7 cellular contexts compared by ENCODE assay signal in genomic region chr6:5564746-5565145, GRCh38.
DNase-seq lines count a peak whose midpoint lies in the region; ATAC-seq, FAIRE-seq and TF ChIP-seq lines count a peak whose summit lies in the region.
"Not testable (repeated sequence)": the region's sequence is repeated elsewhere in the genome, so short reads cannot be mapped to it uniquely, and the experiment has no call there.

No MANE protein-coding gene starts in this region.

- H2AFZ ChIP-seq in GM23248; astrocyte (ENCODE audit: low read depth, low read length): not testable (repeated sequence)
- peak overlapping the region; percentile 28; the same call in 1 of the 2 replicates for H2AFZ ChIP-seq in PC-3 (ENCODE audit: low read length)

- H3K4me3 Mint-ChIP-seq in Calu3 (ENCODE audit: low read depth, unreplicated experiment); astrocyte (ENCODE audit: unreplicated experiment): not testable (repeated sequence)

- POLR2A ChIA-PET in PC-3 (lab: Charles Lee; ENCODE audit: unreplicated experiment), result not testable (repeated sequence)

- not testable (repeated sequence) for H3K79me2 ChIP-seq in GM23248 (ENCODE audit: insufficient read depth); PC-3 (ENCODE audit: low read length); astrocyte (ENCODE audit: insufficient read depth, low read length)

- H3K36me3 ChIP-seq in GM23248 (ENCODE audit: low read depth); PC-3 (ENCODE audit: low read depth, low read length); astrocyte (ENCODE audit: insufficient read depth, low read length): not testable (repeated sequence)

- not testable (repeated sequence) for H3K9me2 ChIP-seq in GM23248 (ENCODE audit: insufficient read depth); PC-3 (replicated peaks; ENCODE audit: low read length)

- in situ Hi-C loops in GM23248 (cut with MboI), result not testable (repeated sequence)

- 66 to 76% methylated on average over 3 of the region's 3 CpGs for WGBS in GM23248 (ENCODE audit: low coverage in 1 of 2, low lambda C conversion rate in 2 of 2, missing lambda C conversion rate in 2 of 2), 2 experiments

- not testable (repeated sequence) for H3K4me2 ChIP-seq in GM23248 (ENCODE audit: unreplicated experiment); astrocyte (ENCODE audit: low read length)
- H3K4me2 ChIP-seq in PC-3 (ENCODE audit: low read length), result peak overlapping the region; percentile 69

- not testable (repeated sequence) for ATAC-seq in PC-3

- H3F3A ChIP-seq in GM23248 (ENCODE audit: insufficient read depth); PC-3 (ENCODE audit: low read length, unreplicated experiment): not testable (repeated sequence)

- peak; percentile 4 for DNase-seq in Calu3
- not testable (repeated sequence) for DNase-seq in GM23248
- peak; percentile 1 for DNase-seq in LoVo (ENCODE audit: low spot score)
- DNase-seq in PC-3, result peak; percentile 67
- DNase-seq in astrocyte (ENCODE audit: low read depth), result peak; percentile 2
- peak; percentile 51 for DNase-seq in epithelial cell of esophagus (ENCODE audit: low read depth)
- DNase-seq in left kidney (ENCODE audit: low read depth, low spot score), result peak; percentile 25

- H3K27ac Mint-ChIP-seq in Calu3 (ENCODE audit: unreplicated experiment); astrocyte (ENCODE audit: unreplicated experiment): not testable (repeated sequence)

- TF ChIP-seq CTCF in Calu3 (IDR thresholded peaks at IDR 0.05; ENCODE audit: unreplicated experiment); PC-3 (conservative IDR thresholded peaks at IDR 0.05; ENCODE audit: low read depth, low read length); astrocyte (IDR thresholded peaks at IDR 0.05; ENCODE audit: insufficient read depth, low read depth, low read length); epithelial cell of esophagus (IDR thresholded peaks at IDR 0.05; ENCODE audit: insufficient read depth, low read depth, low read length, missing control alignments): not testable (repeated sequence)

- FAIRE-seq in astrocyte (lab: Jason Lieb, UNC), result not testable (repeated sequence)

- H3K27me3 Mint-ChIP-seq in Calu3 (ENCODE audit: unreplicated experiment); astrocyte (ENCODE audit: low read depth, unreplicated experiment): not testable (repeated sequence)

- not testable (repeated sequence) for H3K9me3 ChIP-seq in GM23248 (ENCODE audit: low read depth); PC-3 (ENCODE audit: low read length); astrocyte (ENCODE audit: insufficient read depth, low read depth, low read length)

- H3K4me3 ChIP-seq in GM23248, result 0 out of 2 replicates have a peak overlapping the region, but pooled peaks have one; percentile 23
- H3K4me3 ChIP-seq in PC-3 (ENCODE audit: low read length); astrocyte (ENCODE audit: insufficient read depth, low read depth, low read length); epithelial cell of esophagus (ENCODE audit: low read length): not testable (repeated sequence)

- intact Hi-C loops in Calu3 (cut with micrococcal nuclease; ENCODE audit: unreplicated experiment); PC-3 (cut with micrococcal nuclease): not testable (repeated sequence)

- not testable (repeated sequence) for H3K36me3 Mint-ChIP-seq in Calu3 (ENCODE audit: insufficient read depth, unreplicated experiment); astrocyte (ENCODE audit: low read depth, unreplicated experiment)

- not testable (repeated sequence) for H3K27ac ChIP-seq in GM23248; astrocyte (ENCODE audit: low read depth, low read length)
- H3K27ac ChIP-seq in PC-3 (ENCODE audit: low read length), result 0 out of 2 replicates have a peak overlapping the region, but pooled peaks have one; percentile 7

- not testable (repeated sequence) for H3K9ac ChIP-seq in GM23248; PC-3 (ENCODE audit: low read length); astrocyte (ENCODE audit: low read length)

- not testable (repeated sequence) for H3K4me1 Mint-ChIP-seq in Calu3 (ENCODE audit: low read depth, unreplicated experiment); astrocyte (ENCODE audit: low read depth, unreplicated experiment)

- H4K20me1 ChIP-seq in GM23248 (ENCODE audit: insufficient read depth); PC-3 (ENCODE audit: low read length); astrocyte (ENCODE audit: insufficient read depth, low read length): not testable (repeated sequence)

- not testable (repeated sequence) for H3K4me1 ChIP-seq in GM23248 (ENCODE audit: insufficient read depth); astrocyte (ENCODE audit: insufficient read depth, low read length)
- H3K4me1 ChIP-seq in PC-3 (ENCODE audit: insufficient read depth, low read length), result peaks cover 20% of the 10 kb centered on the region

- CTCF ChIA-PET in Calu3 (lab: Charles Lee); PC-3 (lab: Charles Lee): not testable (repeated sequence)

- not testable (repeated sequence) for H3K27me3 ChIP-seq in GM23248 (replicated peaks; ENCODE audit: insufficient read depth); PC-3 (ENCODE audit: low read length); astrocyte (ENCODE audit: insufficient read depth, low read length)

- not testable (repeated sequence) for H3K9me3 Mint-ChIP-seq in Calu3 (ENCODE audit: low read depth, unreplicated experiment); astrocyte (ENCODE audit: unreplicated experiment)

- BruUV-seq in Calu3 (replicated peaks; lab: Mats Ljungman, UMichigan); PC-3 (replicated peaks; lab: Mats Ljungman, UMichigan): not testable (repeated sequence)
